ENCODE assay signal across 19 cellular contexts in the genomic region with DNA sequence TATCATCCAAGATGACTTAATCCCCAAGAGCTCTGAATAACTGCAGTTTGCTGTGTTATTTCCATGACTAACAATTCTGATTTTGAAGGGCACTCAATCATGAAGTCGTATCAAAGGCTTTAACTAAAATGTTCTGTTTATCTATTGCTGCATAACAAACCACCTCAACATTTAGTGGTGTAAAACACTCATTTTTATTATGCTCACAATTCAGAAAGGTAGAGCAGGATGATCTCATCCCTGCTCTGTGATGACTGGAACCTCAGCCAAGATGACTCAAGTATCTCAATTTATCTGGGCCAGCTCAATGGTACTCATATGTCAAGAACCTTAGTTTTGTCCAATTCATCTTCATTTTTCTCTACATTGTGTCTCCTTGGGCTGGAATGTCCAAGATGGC.
"Had no signal": no experiment of that assay in that cellular context is flagged by ENCODE, and none has a peak within 500 bp of the region (broad histone marks: within the 10 kb centered on the region; RNA-seq: fewer than 3 reads in every experiment).

No MANE protein-coding gene starts in this region.

- H3K4me1 ChIP-seq: body of pancreas, left ventricle myocardium inferior, prostate gland, right lobe of liver, upper lobe of left lung had no signal

- H3K9me3 ChIP-seq: body of pancreas, prostate gland, right lobe of liver, upper lobe of left lung had no signal

- H3K27me3 ChIP-seq: body of pancreas, right lobe of liver, upper lobe of left lung had no signal

- DNase-seq: activated CD4-positive, alpha-beta T cell treated with anti-CD3 and anti-CD28 coated beads, Interleukin-2, amount 50 U/mL, for 1 hour; activated CD4-positive, CD25-positive, alpha-beta regulatory T cell; activated CD8-positive, alpha-beta memory T cell treated with anti-CD3 and anti-CD28 coated beads for 24 hours; activated naive CD4-positive, alpha-beta T cell treated with anti-CD3 and anti-CD28 coated beads for 36 hours; body of pancreas; effector CD8-positive, alpha-beta T cell; hippocampal formation; left ventricle myocardium inferior; mesendoderm; nucleus accumbens; right lobe of liver; stimulated activated naive CD8-positive, alpha-beta T cell treated with anti-CD3 and anti-CD28 coated beads, Interleukin-15, amount 100 ng/mL, for 72 hours; SW 1271; upper lobe of left lung had no signal

- ATAC-seq: body of pancreas; natural killer cell treated with Interleukin-12 subunit alpha and Interleukin-12 subunit beta and Interleukin-15 and Interleukin-18, amount 100 ng/mL, for 72 hours; right lobe of liver; stimulated activated naive CD8-positive, alpha-beta T cell treated with anti-CD3 and anti-CD28 coated beads, Interleukin-15, amount 100 ng/mL, for 72 hours had no signal

- H3K4me3 ChIP-seq: body of pancreas, coronary artery, left ventricle myocardium inferior, prostate gland, right lobe of liver, upper lobe of left lung had no signal

- H3K27ac ChIP-seq: body of pancreas, coronary artery, epithelial cell of prostate, left ventricle myocardium inferior, prostate gland, right lobe of liver, upper lobe of left lung had no signal

- H3K36me3 ChIP-seq: left ventricle myocardium inferior, prostate gland, right lobe of liver, upper lobe of left lung had no signal

- FAIRE-seq: keratinocyte had no signal
